24 cellular contexts compared by ENCODE assay signal in genomic region chr9:98031935-98032334, GRCh38. TPM values are rescaled to one million over a fixed set of nuclear protein-coding genes. Genes with fewer than 3 reads are reported as not detected.
DNase-seq lines count a peak whose midpoint lies in the region; ATAC-seq and TF ChIP-seq lines count a peak whose summit lies in the region.
"Had no signal": no experiment of that assay in that cellular context is flagged by ENCODE, and none has a peak within 500 bp of the region (broad histone marks: within the 10 kb centered on the region; RNA-seq: fewer than 3 reads in every experiment).

No MANE protein-coding gene starts in this region.

- H3K18ac ChIP-seq in IMR-90 (ENCODE audit: low read depth, low read length) (peak overlapping the region; percentile 87; the same call in 1 of the 2 replicates), mesenchymal stem cell (ENCODE audit: low read depth in 1 of 2, low read length in 2 of 2) (no peak overlapping the region)

- H3K27ac ChIP-seq in DOHH2 (ENCODE audit: low read depth, low read length) (peak overlapping the region; percentile 93), IMR-90 (ENCODE audit: insufficient read depth, low read length) (peak overlapping the region; percentile 40), brain microvascular endothelial cell (peak overlapping the region; percentile 76), mesenchymal stem cell (ENCODE audit: low read length, poor library complexity, severe bottlenecking) (no peak overlapping the region)
- H3K27ac ChIP-seq: foreskin keratinocyte, sigmoid colon, upper lobe of left lung, WERI-Rb-1 had no signal

- WGBS in IMR-90 (ENCODE audit: extremely low coverage in 2 of 2, insufficient read length in 1 of 2), 2 experiments = no CpG with 5 or more reads among the region's 1 CpG
- WGBS in mesenchymal stem cell = 73% methylated on average over 1 of the region's 1 CpG

- DNase-seq in IMR-90 = peak; percentile 90
- peak; percentile 72 for DNase-seq in brain microvascular endothelial cell
- peak; percentile 59 for DNase-seq in mesenchymal stem cell
- DNase-seq in NCI-H1092 (lab: John Stamatoyannopoulos, UW) = no peak
- DNase-seq: activated CD8-positive, alpha-beta memory T cell treated with anti-CD3 and anti-CD28 coated beads, Interleukin-2, amount 50 U/mL, for 4 hours; activated naive CD8-positive, alpha-beta T cell treated with anti-CD3 and anti-CD28 coated beads, Interleukin-2, amount 50 U/mL, for 24 hours; CD4-positive, alpha-beta T cell; cortex of kidney; foreskin keratinocyte; GOT3; hippocampal formation; mucosa of descending colon; NCI-H1417 treated with DMSO at 0.1 percent for 48 hours; NCI-H2107; posterior cingulate gyrus; sigmoid colon; SK-N-SH; upper lobe of left lung; WERI-Rb-1 had no signal

- no peaks in the 10 kb centered on the region for H3K9me3 ChIP-seq in DOHH2 (ENCODE audit: control insufficient read depth, insufficient read depth, low read length)
- H3K9me3 ChIP-seq in IMR-90 (ENCODE audit: control insufficient read depth, insufficient read depth, low read length) = no peaks in the 10 kb centered on the region
- no peaks in the 10 kb centered on the region for H3K9me3 ChIP-seq in mesenchymal stem cell (ENCODE audit: control insufficient read depth, low read length)
- H3K9me3 ChIP-seq: mucosa of descending colon, sigmoid colon, SK-N-SH, upper lobe of left lung had no signal

- peak overlapping the region; percentile 69 for H2AFZ ChIP-seq in IMR-90 (replicated peaks; ENCODE audit: low read length, poor library complexity)
- no peak overlapping the region for H2AFZ ChIP-seq in mesenchymal stem cell (ENCODE audit: low read depth, low read length)

- H3K4me3 ChIP-seq in DOHH2 (ENCODE audit: low read length) (peak overlapping the region; percentile 57), IMR-90 (ENCODE audit: insufficient read depth, low read depth, low read length) (no peak overlapping the region), brain microvascular endothelial cell (ENCODE audit: low read depth, low read length) (no peak overlapping the region), mesenchymal stem cell (ENCODE audit: insufficient read depth in 1 of 2, low read depth in 1 of 2, low read length in 2 of 2) (no peak overlapping the region)
- H3K4me3 ChIP-seq: mucosa of descending colon, sigmoid colon, upper lobe of left lung had no signal

- peaks cover 30% of the 10 kb centered on the region for H3F3A ChIP-seq in DOHH2 (ENCODE audit: control insufficient read depth, insufficient read depth)

- H4K20me1 ChIP-seq in DOHH2 (ENCODE audit: control insufficient read depth, insufficient read depth, low read depth, low read length) (no peaks in the 10 kb centered on the region), IMR-90 (ENCODE audit: insufficient read depth, low read length) (no peaks in the 10 kb centered on the region)

- peak overlapping the region; percentile 98 for H2BK20ac ChIP-seq in IMR-90 (ENCODE audit: low read depth, low read length)

- H4K5ac ChIP-seq in IMR-90 (ENCODE audit: low read depth, low read length) = peak overlapping the region; percentile 76

- no peaks in the 10 kb centered on the region for H3K79me2 ChIP-seq in DOHH2 (ENCODE audit: control insufficient read depth, low read length)

- H2BK5ac ChIP-seq in IMR-90 (ENCODE audit: low read depth, low read length, poor library complexity, severe bottlenecking) (peak overlapping the region; percentile 93), mesenchymal stem cell (ENCODE audit: low read depth, low read length, poor library complexity, severe bottlenecking) (no peak overlapping the region)

- no peak overlapping the region for H2BK12ac ChIP-seq in mesenchymal stem cell (ENCODE audit: low read length in 2 of 2)

- H2BK120ac ChIP-seq in IMR-90 (ENCODE audit: low read depth, low read length) (peak overlapping the region; percentile 98), mesenchymal stem cell (ENCODE audit: low read depth, low read length) (no peak overlapping the region)

- in situ Hi-C loops in IMR-90 (cut with MboI; ENCODE audit: low sequenced_read_pairs) = no loop called here
- in situ Hi-C loops in brain microvascular endothelial cell (cut with HindIII; ENCODE audit: low pct_ligation_motif_present, low sequenced_read_pairs) = no loop called here

- H2AK5ac ChIP-seq in IMR-90 (ENCODE audit: low read depth, low read length) = peak overlapping the region; percentile 87
- H2AK5ac ChIP-seq in mesenchymal stem cell (ENCODE audit: low read length, severe bottlenecking) = no peak overlapping the region

- peak overlapping the region; percentile 35 for H2AK9ac ChIP-seq in IMR-90 (replicated peaks; ENCODE audit: low read depth, low read length, poor library complexity)

- H3K9ac ChIP-seq in IMR-90 (ENCODE audit: low read depth, low read length) (no peak overlapping the region), mesenchymal stem cell (ENCODE audit: low read length) (no peak overlapping the region)
- H3K9ac ChIP-seq: SK-N-SH had no signal

- H3K4me2 ChIP-seq in DOHH2 (ENCODE audit: low read length) (peak overlapping the region; percentile 63), IMR-90 (ENCODE audit: low read depth, low read length) (0 out of 2 replicates have a peak overlapping the region, but pooled peaks have one; percentile 42), mesenchymal stem cell (ENCODE audit: low read length, poor library complexity, severe bottlenecking) (no peak overlapping the region)
- H3K4me2 ChIP-seq: SK-N-SH had no signal

- POLR2A ChIA-PET in IMR-90 (lab: Charles Lee; ENCODE audit: unreplicated experiment) = interaction anchor here (0.6 to 0.8 kb wide), 2 partner anchors 24 to 1158 kb away, joined by 4 to 5 read pairs; partner anchors contain the start of gene NANS

- H3K36me3 ChIP-seq in DOHH2 (ENCODE audit: control insufficient read depth, low read length) (no peaks in the 10 kb centered on the region), IMR-90 (ENCODE audit: control insufficient read depth, insufficient read depth, low read length) (no peaks in the 10 kb centered on the region), brain microvascular endothelial cell (replicated peaks) (no peaks in the 10 kb centered on the region), mesenchymal stem cell (ENCODE audit: control insufficient read depth in 1 of 2, insufficient read depth in 2 of 2, low read depth in 1 of 2, low read length in 2 of 2) (no peaks in the 10 kb centered on the region)
- H3K36me3 ChIP-seq: sigmoid colon, upper lobe of left lung, WERI-Rb-1 had no signal

- dilution Hi-C loops in IMR-90 (cut with HindIII; ENCODE audit: low sequenced_read_pairs, unreplicated experiment) = no loop called here

- H3K79me1 ChIP-seq in IMR-90 (ENCODE audit: low read depth in 1 of 2, low read length in 2 of 2) = peaks cover 0 to 21% of the 10 kb centered on the region in 2 experiments; a peak in 2 of 4 replicates
- H3K79me1 ChIP-seq in mesenchymal stem cell (replicated peaks; ENCODE audit: low read length, poor library complexity, severe bottlenecking) = no peaks in the 10 kb centered on the region

- 0 out of 2 replicates have a peak, but pooled peaks have one; percentile 10 for TF ChIP-seq RAD21 in IMR-90 (IDR thresholded peaks at IDR 0.05; ENCODE audit: low read length)

- H2BK15ac ChIP-seq in IMR-90 (ENCODE audit: low read depth, low read length) (peak overlapping the region; percentile 99), mesenchymal stem cell (ENCODE audit: low read depth, poor library complexity, severe bottlenecking) (no peak overlapping the region)

- H3K4me1 ChIP-seq in DOHH2 (ENCODE audit: control insufficient read depth, low read length) = peaks cover 89% of the 10 kb centered on the region
- peaks cover 9% of the 10 kb centered on the region for H3K4me1 ChIP-seq in IMR-90 (ENCODE audit: control insufficient read depth, insufficient read depth, low read length)
- H3K4me1 ChIP-seq in mesenchymal stem cell (ENCODE audit: control insufficient read depth, insufficient read depth, low read depth, low read length) = peaks cover 8% of the 10 kb centered on the region
- H3K4me1 ChIP-seq: foreskin keratinocyte had no signal

- TF ChIP-seq POLR2A in IMR-90 (IDR thresholded peaks at IDR 0.05; ENCODE audit: low read depth, low read length) = no peak

- H3K4ac ChIP-seq in IMR-90 (ENCODE audit: low read depth, low read length) (peak overlapping the region; percentile 99), mesenchymal stem cell (ENCODE audit: low read depth in 1 of 2, low read length in 2 of 2) (no peak overlapping the region)

- no peak for TF ChIP-seq CTCF in DOHH2 (IDR thresholded peaks at IDR 0.05; ENCODE audit: low read depth, low read length, poor library complexity, severe bottlenecking)
- TF ChIP-seq CTCF in IMR-90 (conservative IDR thresholded peaks at IDR 0.05; ENCODE audit: low read depth, low read length) = no peak
- no peak for TF ChIP-seq CTCF in brain microvascular endothelial cell (IDR thresholded peaks at IDR 0.05; ENCODE audit: low read depth, low read length, missing control alignments)

- H4K91ac ChIP-seq in IMR-90 (ENCODE audit: insufficient read depth, low read depth, low read length) (peak overlapping the region; percentile 99), mesenchymal stem cell (ENCODE audit: low read length) (no peak overlapping the region)

- H3K9me1 ChIP-seq in IMR-90 (ENCODE audit: insufficient read depth, low read length) = peaks cover 25% of the 10 kb centered on the region

- peak overlapping the region; percentile 61; the same call in 1 of the 2 replicates for H3K56ac ChIP-seq in IMR-90 (ENCODE audit: extremely low read depth, insufficient read depth, low read length)

- ATAC-seq in IMR-90 (ENCODE audit: low read depth) (peak; percentile 64), HG02938 (IDR thresholded peaks at IDR 0.05; ENCODE audit: unreplicated experiment) (no peak), GM21390 (IDR thresholded peaks at IDR 0.05; ENCODE audit: unreplicated experiment) (no peak), HG02840 (IDR thresholded peaks at IDR 0.05; ENCODE audit: low FRiP score, unreplicated experiment) (no peak)
- ATAC-seq: activated naive CD8-positive, alpha-beta T cell treated with anti-CD3 and anti-CD28 coated beads, Interleukin-2, amount 50 U/mL, for 24 hours; foreskin keratinocyte; HepG2; mucosa of descending colon had no signal

- H3K27me3 ChIP-seq in DOHH2 (ENCODE audit: control insufficient read depth, low read length) (no peaks in the 10 kb centered on the region), IMR-90 (ENCODE audit: control insufficient read depth, insufficient read depth, low read length) (no peaks in the 10 kb centered on the region), brain microvascular endothelial cell (replicated peaks) (no peaks in the 10 kb centered on the region), mesenchymal stem cell (ENCODE audit: control insufficient read depth in 1 of 2, insufficient read depth in 1 of 2, low read length in 2 of 2) (no peaks in the 10 kb centered on the region)
- H3K27me3 ChIP-seq: foreskin keratinocyte, sigmoid colon, upper lobe of left lung had no signal

- H3K9me2 ChIP-seq in DOHH2 (replicated peaks; ENCODE audit: control insufficient read depth, low read length) = no peaks in the 10 kb centered on the region
- H3K9me2 ChIP-seq: SK-N-SH had no signal

- H3K14ac ChIP-seq in IMR-90 (replicated peaks; ENCODE audit: low read depth, low read length) = peak overlapping the region; percentile 99
- H3K14ac ChIP-seq in mesenchymal stem cell (ENCODE audit: low read length in 2 of 2) = no peak overlapping the region

- H3K23ac ChIP-seq in IMR-90 (ENCODE audit: low read depth, low read length) (peak overlapping the region; percentile 89), mesenchymal stem cell (ENCODE audit: low read length in 2 of 2) (no peak overlapping the region)

- CTCF ChIA-PET in IMR-90 (lab: Yijun Ruan, JAX) = interaction anchor here (0.6 to 0.7 kb wide), 2 partner anchors 12 to 123 kb away, joined by 3 read pairs; no protein-coding TSS in a partner anchor

- intact Hi-C loops in IMR-90 (cut with micrococcal nuclease) = no loop called here

- H4K8ac ChIP-seq in IMR-90 (ENCODE audit: low read depth in 2 of 2, low read length in 2 of 2) (peak overlapping the region; percentile 78 to 97), mesenchymal stem cell (ENCODE audit: low read length) (no peak overlapping the region)

- no TSS peak for BruUV-seq in IMR-90 (replicated peaks; lab: Mats Ljungman, UMichigan)

RNA-seq across cellular contexts. Expression of gene NANS, which starts 24.6 kb away (rescaled TPM):
- total RNA-seq in IMR-90 (2012; rRNA removed) = 306 and 313 TPM in 2 replicates
- 197 and 210 TPM in 2 replicates for polyA plus RNA-seq in IMR-90 (2012; rRNA removed)
- polyA plus RNA-seq in IMR-90 (2012; cell fraction: cytosol; rRNA removed) = 201 and 222 TPM in 2 replicates
- 110 and 136 TPM in 2 replicates for polyA plus RNA-seq in IMR-90 (2012; cell fraction: nucleus; rRNA removed; ENCODE audit: low replicate concordance)
- polyA plus RNA-seq in mesenchymal stem cell (2013, experiment 1 of 2) = 72.3 TPM
- 72.4 TPM for polyA plus RNA-seq in mesenchymal stem cell (2013, experiment 2 of 2)

RNA-seq across cellular contexts. Expression of gene ANP32B, which starts 48.8 kb away (rescaled TPM):
- 3.9 and 9.4 TPM in 2 replicates for total RNA-seq in IMR-90 (2012; rRNA removed)
- polyA plus RNA-seq in IMR-90 (2012; rRNA removed) = 40.7 and 46.8 TPM in 2 replicates
- 9.5 and 10.7 TPM in 2 replicates for polyA plus RNA-seq in IMR-90 (2012; cell fraction: cytosol; rRNA removed)
- polyA plus RNA-seq in IMR-90 (2012; cell fraction: nucleus; rRNA removed; ENCODE audit: low replicate concordance) = 3.9 and 12.4 TPM in 2 replicates
- polyA plus RNA-seq in mesenchymal stem cell (2013, experiment 1 of 2) = 207 TPM
- 208 TPM for polyA plus RNA-seq in mesenchymal stem cell (2013, experiment 2 of 2)
